ENCODE assay signal across 1 cellular context in the genomic region with DNA sequence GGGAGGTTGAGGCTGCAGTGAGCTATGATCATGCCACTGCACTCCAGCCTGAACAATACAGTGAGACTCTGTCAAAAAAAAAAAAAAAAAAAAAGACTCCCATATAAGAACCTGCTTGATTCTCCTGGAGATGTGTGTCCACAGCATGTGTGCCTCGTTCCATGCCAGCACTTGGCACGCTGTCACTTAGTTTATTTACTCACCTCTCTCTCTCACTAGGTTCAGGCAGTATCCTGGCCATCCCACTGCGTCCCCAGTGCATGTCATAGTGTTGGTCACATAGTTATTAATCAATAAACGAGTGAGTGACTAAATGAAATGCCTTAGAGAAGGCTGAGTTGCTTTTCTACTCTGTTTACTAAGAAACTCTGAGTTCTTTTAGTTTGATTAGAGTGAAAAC.
TF ChIP-seq lines count a peak whose summit lies in the region.

No MANE protein-coding gene starts in this region.

TF ChIP-seq in HepG2, 621 proteins besides CTCF, POLR2A, EP300 and RAD21 (continued from another document):
- TF ChIP-seq SCMH1 (CRISPR knock-in tag; IDR thresholded peaks at IDR 0.05; ENCODE audit: borderline replicate concordance) = no peak
